Comparison of ENCODE assay signal across 8 cellular contexts in the genomic region with DNA sequence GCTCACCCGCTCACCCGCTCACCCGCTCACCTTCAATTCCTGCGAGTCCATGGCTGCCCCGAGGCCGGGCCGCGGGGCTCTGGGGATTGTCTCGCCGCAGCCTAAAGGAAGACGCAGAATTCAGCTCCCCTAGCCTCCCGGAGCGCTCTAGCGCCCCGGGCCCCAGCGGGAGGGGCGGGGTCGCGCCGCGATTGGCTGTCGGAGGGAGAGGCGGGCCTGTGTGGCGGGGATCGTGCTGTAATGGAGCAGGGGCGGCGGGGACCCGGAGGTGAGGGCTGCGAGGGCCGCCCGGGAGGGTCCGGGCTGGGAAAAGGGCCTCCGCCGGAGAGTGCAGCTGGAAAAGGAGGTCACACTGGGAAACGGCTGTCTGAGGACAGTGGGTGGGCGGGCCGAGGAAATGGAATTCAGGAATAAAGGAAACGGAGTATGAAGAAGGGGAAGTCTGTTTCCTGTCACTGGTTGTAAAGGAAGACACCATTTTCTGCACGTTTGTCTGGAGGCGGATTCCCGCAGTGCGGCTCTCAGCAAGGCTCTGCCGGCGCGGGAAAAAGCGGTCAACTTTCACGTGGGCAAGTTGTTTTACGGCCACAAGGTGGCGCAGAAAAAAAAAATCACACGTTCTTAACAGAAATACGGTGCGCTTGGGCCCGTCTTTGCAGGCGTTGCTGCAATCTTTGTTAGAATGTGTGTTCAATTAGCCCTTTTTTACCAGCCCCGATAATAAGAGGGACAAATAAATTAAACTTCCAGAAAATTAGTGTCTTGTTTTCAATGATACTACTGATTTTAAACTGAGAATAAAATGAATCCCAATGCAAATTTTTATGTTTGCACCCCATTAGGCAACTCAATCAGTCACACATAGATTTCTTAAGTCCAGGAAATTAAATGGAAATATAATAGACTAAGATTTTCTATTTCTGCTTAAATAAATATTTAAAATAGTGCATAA. TPM values are rescaled to one million over a fixed set of nuclear protein-coding genes. Genes with fewer than 3 reads are reported as not detected.
A peak's percentile ranks its signal among the peaks of the same experiment; 100 is the strongest.
DNase-seq lines count a peak whose midpoint lies in the region; ATAC-seq and TF ChIP-seq lines count a peak whose summit lies in the region.

A gene (minus strand): TSS at position 122 of the 952 bp plus-strand sequence. CDS start 71 bp downstream, at position 51.

- peak within 1 kb of the TSS; percentile 56 for H3K4me3 Mint-ChIP-seq in T-helper 17 cell

- H3K4me3 ChIP-seq in prostate gland (peak within 1 kb of the TSS; percentile 73 to 79), urinary bladder (ENCODE audit: low read depth, low read length) (peak within 1 kb of the TSS; percentile 88)

- TF ChIP-seq POLR2A in GM15510 (IDR thresholded peaks at IDR 0.05; ENCODE audit: borderline replicate concordance, extremely low read depth, insufficient read length) (peak; percentile 80), prostate gland (IDR thresholded peaks at IDR 0.05) (peak; percentile 61)

- H3K27ac Mint-ChIP-seq in T-helper 17 cell = no peak within 1 kb of the TSS

- DNase-seq in NCI-H1694 treated with DMSO at 0.1 percent for 48 hours (lab: John Stamatoyannopoulos, UW) (peak; percentile 97), T-helper 17 cell (peak; percentile 91 to 93 (median 91)), left ventricle myocardium superior (peak; percentile 97), prostate gland (ENCODE audit: low spot score) (peak; percentile 94)

- intact Hi-C loops in left ventricle myocardium superior (cut with micrococcal nuclease) (no loop called here), prostate gland (cut with DNase I) (loop anchor here (5.0 kb wide), 1 partner anchor 173 kb away; a partner anchor contains a TSS)

- H3K36me3 ChIP-seq in prostate gland = no peaks in the 10 kb centered on the region
- H3K36me3 ChIP-seq in urinary bladder (ENCODE audit: insufficient read depth) = no peaks in the 10 kb centered on the region

- no peaks in the 10 kb centered on the region for H3K36me3 Mint-ChIP-seq in T-helper 17 cell (ENCODE audit: low read depth)

- H3K27me3 ChIP-seq in prostate gland (replicated peaks; ENCODE audit: insufficient read depth) = no peaks in the 10 kb centered on the region

- peak; percentile 74 to 90 (median 81) for TF ChIP-seq CTCF in prostate gland (IDR thresholded peaks at IDR 0.05)

- H3K9me3 ChIP-seq in T-helper 17 cell (ENCODE audit: control insufficient read depth, low read length, poor library complexity, severe bottlenecking) (no peaks in the 10 kb centered on the region), prostate gland (no peaks in the 10 kb centered on the region)

- WGBS in prostate gland = under 1% methylated on average over 35 of the region's 55 CpGs
- WGBS in urinary bladder = under 1% methylated on average over 55 of the region's 55 CpGs

- H3K27ac ChIP-seq in angular gyrus (ENCODE audit: low read depth, low read length) (peak within 1 kb of the TSS; percentile 74), prostate gland (peak within 1 kb of the TSS; percentile 87 to 90), urinary bladder (ENCODE audit: low read depth) (peak within 1 kb of the TSS; percentile 96)

- H3K27me3 Mint-ChIP-seq in T-helper 17 cell = no peaks in the 10 kb centered on the region

- H3K4me1 Mint-ChIP-seq in T-helper 17 cell = peaks cover 4% of the 10 kb centered on the region

- ATAC-seq in HG02885 (IDR thresholded peaks at IDR 0.05; ENCODE audit: poor library complexity, unreplicated experiment) = peak; percentile 95
- ATAC-seq in T-helper 17 cell = peak; percentile 96
- peak; percentile 100 for ATAC-seq in left ventricle myocardium superior

- H3K4me1 ChIP-seq in prostate gland (replicated peaks) (no peaks in the 10 kb centered on the region), urinary bladder (ENCODE audit: insufficient read depth) (peaks cover 1% of the 10 kb centered on the region)

RNA-seq across cellular contexts. Expression of the gene that starts here (rescaled TPM):
- total RNA-seq in T-helper 17 cell = 10 to 100 TPM; 20.8 to 25.0 TPM
- total RNA-seq in left ventricle myocardium superior = 14.7 TPM
- total RNA-seq in prostate gland = 10 to 100 TPM; 28.0 to 49.6 TPM
- 81.2 TPM for total RNA-seq in urinary bladder
- polyA plus RNA-seq in urinary bladder = 7.4 TPM

Comparison
In these comparisons a context has a peak if more than half of its experiments do, and no peak if none do; other contexts are left out.
1. Peak in every context shown above with its lines: DNase-seq, ATAC-seq, H3K4me3 ChIP-seq and H3K27ac ChIP-seq.